Comparison of ENCODE assay signal across 12 cellular contexts in the genomic region with DNA sequence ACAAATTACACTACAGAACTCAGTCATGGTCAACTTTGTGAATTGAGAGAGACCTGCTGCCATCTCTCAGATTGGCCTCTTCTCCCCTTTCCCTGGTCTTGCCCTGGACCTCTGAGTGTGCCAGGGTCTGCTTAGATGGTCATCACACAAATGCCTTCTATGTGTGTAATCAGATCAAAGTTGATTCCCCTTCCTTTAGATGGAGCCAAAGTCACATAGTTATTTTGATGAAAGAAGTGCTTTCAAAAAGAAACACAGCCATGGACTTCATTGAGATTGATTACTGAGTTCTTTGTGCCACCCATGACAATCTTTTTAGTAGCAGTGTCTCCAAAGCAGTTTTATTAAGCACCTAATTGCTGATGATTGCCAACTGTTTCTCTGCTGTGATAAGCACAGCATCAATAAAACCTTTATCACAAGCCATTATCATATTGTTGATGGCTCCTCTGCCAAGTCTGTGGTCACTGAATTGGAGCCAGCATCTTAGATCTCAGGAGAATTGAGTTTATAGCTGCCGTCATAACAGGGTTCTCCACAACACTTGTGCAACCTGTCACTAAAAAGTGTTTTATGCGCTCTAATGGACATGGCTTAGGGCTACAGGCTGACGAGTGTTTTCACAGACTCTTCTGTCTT.
DNase-seq lines count a peak whose midpoint lies in the region; ATAC-seq and TF ChIP-seq lines count a peak whose summit lies in the region.
"Had no signal": no experiment of that assay in that cellular context is flagged by ENCODE, and none has a peak within 500 bp of the region (broad histone marks: within the 10 kb centered on the region; RNA-seq: fewer than 3 reads in every experiment).

No MANE protein-coding gene starts in this region.

- H3K9me2 ChIP-seq in GM23248 (ENCODE audit: insufficient read depth) (no peaks in the 10 kb centered on the region), OCI-LY7 (ENCODE audit: insufficient read depth, low read length) (no peaks in the 10 kb centered on the region)

- H3F3A ChIP-seq in GM23248 (ENCODE audit: insufficient read depth): no peaks in the 10 kb centered on the region

- H3K4me2 ChIP-seq in GM23248 (ENCODE audit: unreplicated experiment): no peak overlapping the region
- no peak overlapping the region for H3K4me2 ChIP-seq in OCI-LY7 (ENCODE audit: low read length)

- H4K20me1 ChIP-seq in GM23248 (ENCODE audit: insufficient read depth) (no peaks in the 10 kb centered on the region), OCI-LY7 (ENCODE audit: insufficient read depth, low read length) (no peaks in the 10 kb centered on the region)

- H3K27ac ChIP-seq in GM23248 (no peak overlapping the region), OCI-LY7 (ENCODE audit: low read depth, low read length, poor library complexity, severe bottlenecking) (no peak overlapping the region)
- H3K27ac ChIP-seq: coronary artery, SJCRH30 had no signal

- WGBS in GM23248 (ENCODE audit: low coverage in 1 of 2, low lambda C conversion rate in 2 of 2, missing lambda C conversion rate in 2 of 2), 2 experiments: 86 to 98% methylated on average over 3 of the region's 3 CpGs

- DNase-seq in BJ (ENCODE audit: low read depth) (no peak), GM23248 (peak; percentile 23), OCI-LY7 (ENCODE audit: low spot score) (no peak), epithelial cell of esophagus (ENCODE audit: low read depth) (peak; percentile 12), head of caudate nucleus (no peak), HAP-1 (ENCODE audit: low spot score in 2 of 2) (no peak)
- DNase-seq in NK-92 treated with Interleukin-12 subunit alpha and Interleukin-12 subunit beta, amount 100 ng/mL, for 24 hours (lab: John Stamatoyannopoulos, UW): no peak
- DNase-seq: activated CD4-positive, alpha-beta T cell treated with anti-CD3 and anti-CD28 coated beads, Interleukin-2, amount 10 ng/mL, durations not matched to agents 7 days and 5 days; MV-4-11 had no signal

- intact Hi-C loops in OCI-LY7 (cut with micrococcal nuclease; ENCODE audit: unreplicated experiment): no loop called here
- intact Hi-C loops in head of caudate nucleus (cut with DNase I): no loop called here

- no peak overlapping the region for H3K9ac ChIP-seq in GM23248

- H3K27me3 ChIP-seq in BJ (ENCODE audit: control insufficient read depth, insufficient read depth, low read length) (no peaks in the 10 kb centered on the region), GM23248 (replicated peaks; ENCODE audit: insufficient read depth) (no peaks in the 10 kb centered on the region), HAP-1 (ENCODE audit: low read depth) (no peaks in the 10 kb centered on the region)
- H3K27me3 ChIP-seq: SJCRH30 had no signal

- in situ Hi-C loops in GM23248 (cut with MboI) (no loop called here), HAP-1 (cut with MboI; ENCODE audit: low sequenced_read_pairs) (no loop called here)

- no peak for ATAC-seq in HG03469 (IDR thresholded peaks at IDR 0.05; ENCODE audit: unreplicated experiment)

- H3K9me3 ChIP-seq in GM23248 (ENCODE audit: low read depth) (no peaks in the 10 kb centered on the region), OCI-LY7 (ENCODE audit: low read length) (no peaks in the 10 kb centered on the region), HAP-1 (no peaks in the 10 kb centered on the region)
- H3K9me3 ChIP-seq: SJCRH30 had no signal

- TF ChIP-seq CTCF in BJ (IDR thresholded peaks at IDR 0.05; ENCODE audit: insufficient read depth, low read depth, low read length) (0 out of 2 replicates have a peak, but pooled peaks have one; percentile 5), OCI-LY7 (conservative IDR thresholded peaks at IDR 0.05; ENCODE audit: low read length) (peak; percentile 24; the same call in 1 of the 2 replicates), epithelial cell of esophagus (IDR thresholded peaks at IDR 0.05; ENCODE audit: insufficient read depth, low read depth, low read length, missing control alignments) (peak; percentile 18)

- H3K36me3 ChIP-seq in BJ (ENCODE audit: control insufficient read depth, insufficient read depth, low read length) (no peaks in the 10 kb centered on the region), GM23248 (ENCODE audit: low read depth) (no peaks in the 10 kb centered on the region), OCI-LY7 (ENCODE audit: insufficient read depth, low read length) (no peaks in the 10 kb centered on the region), HAP-1 (replicated peaks) (no peaks in the 10 kb centered on the region)
- H3K36me3 ChIP-seq: SJCRH30 had no signal

- H3K4me1 ChIP-seq in GM23248 (ENCODE audit: insufficient read depth): no peaks in the 10 kb centered on the region
- H3K4me1 ChIP-seq in OCI-LY7 (ENCODE audit: insufficient read depth, low read length, poor library complexity, severe bottlenecking): no peaks in the 10 kb centered on the region
- no peaks in the 10 kb centered on the region for H3K4me1 ChIP-seq in HAP-1

- BruUV-seq in OCI-LY7 (replicated peaks; lab: Mats Ljungman, UMichigan): no TSS peak

- no peaks in the 10 kb centered on the region for H3K79me2 ChIP-seq in GM23248 (ENCODE audit: insufficient read depth)
- no peaks in the 10 kb centered on the region for H3K79me2 ChIP-seq in OCI-LY7 (ENCODE audit: insufficient read depth, low read depth, low read length)

- H3K4me3 ChIP-seq in BJ (ENCODE audit: low read depth, low read length) (no peak overlapping the region), GM23248 (no peak overlapping the region), OCI-LY7 (ENCODE audit: low read depth, low read length, poor library complexity, severe bottlenecking) (no peak overlapping the region), epithelial cell of esophagus (ENCODE audit: low read length) (no peak overlapping the region), HAP-1 (no peak overlapping the region)
- H3K4me3 ChIP-seq: coronary artery, SJCRH30 had no signal

- H2AFZ ChIP-seq in GM23248 (no peak overlapping the region), OCI-LY7 (ENCODE audit: low read length) (no peak overlapping the region)

- CTCF ChIA-PET in BJ (lab: Yijun Ruan, JAX): no interaction called here
- CTCF ChIA-PET in OCI-LY7 (lab: Charles Lee; ENCODE audit: unreplicated experiment): no interaction called here

- POLR2A ChIA-PET in BJ (lab: Charles Lee) (no interaction called here), OCI-LY7 (lab: Charles Lee) (no interaction called here)

Comparison
In these comparisons a context has a peak if more than half of its experiments do, and no peak if none do; other contexts are left out.
1. DNase-seq: peak in GM23248 (single experiment) and epithelial cell of esophagus (single experiment); none in BJ (single experiment), OCI-LY7 (single experiment), NK-92 treated with Interleukin-12 subunit alpha and Interleukin-12 subunit beta, amount 100 ng/mL, for 24 hours (single experiment), head of caudate nucleus (0 of 42) and HAP-1 (0 of 2).
2. Peak in every context shown above with its lines, with median percentiles within 50 percentile points of each other: CTCF ChIP-seq.